Comparison of ENCODE assay signal across 8 cellular contexts in genomic region chr22:32796865-32797573, GRCh38. TPM values are rescaled to one million over a fixed set of nuclear protein-coding genes. Genes with fewer than 3 reads are reported as not detected.
A peak's percentile ranks its signal among the peaks of the same experiment; 100 is the strongest.
DNase-seq lines count a peak whose midpoint lies in the region; ATAC-seq and TF ChIP-seq lines count a peak whose summit lies in the region.

No MANE protein-coding gene starts in this region.

- POLR2A ChIA-PET in GM10248 (lab: Yijun Ruan, JAX): no interaction called here

- H3K27ac ChIP-seq in dorsolateral prefrontal cortex: peak overlapping the region in 30 of 59 donors; percentile 9 to 90 (median 60)

- H3K4me3 ChIP-seq in dorsolateral prefrontal cortex: peak overlapping the region in 8 of 59 donors; percentile 2 to 46 (median 21)

- peak; percentile 82 for TF ChIP-seq CTCF in GM10248 (IDR thresholded peaks at IDR 0.05; ENCODE audit: control extremely low read depth, extremely low read depth, low read depth, missing control alignments)
- TF ChIP-seq CTCF in dorsolateral prefrontal cortex (IDR thresholded peaks at IDR 0.05 in 54 of 56, conservative IDR thresholded peaks at IDR 0.05 in 2 of 56; ENCODE audit: low read depth in 1 of 56, partially characterized antibody in 56 of 56): peak; percentile 52 to 96 (median 87)

- peak; percentile 70 for DNase-seq in GM10248 (ENCODE audit: extremely low spot score)
- peak; percentile 0 for DNase-seq in NCI-H146 treated with DMSO at 0.1 percent for 48 hours (lab: John Stamatoyannopoulos, UW; ENCODE audit: unreplicated experiment)
- peak; percentile 43 to 47 for DNase-seq in activated CD4-positive, alpha-beta T cell treated with anti-CD3 and anti-CD28 coated beads, Interleukin-2, amount 50 U/mL, for 4 hours
- peak; percentile 19 to 83 (median 77) for DNase-seq in dorsolateral prefrontal cortex
- DNase-seq in lung microvascular endothelial cell (ENCODE audit: low read depth in 2 of 2): peak; percentile 62 to 82
- peak; percentile 7 to 26 for DNase-seq in stimulated activated CD8-positive, alpha-beta memory T cell treated with anti-CD3 and anti-CD28 coated beads, Interleukin-15, amount 100 ng/mL, for 4 hours (ENCODE audit: low read depth in 2 of 2)

- ATAC-seq in GM19455 (IDR thresholded peaks at IDR 0.05; ENCODE audit: unreplicated experiment) (no peak), GM19395 (IDR thresholded peaks at IDR 0.05; ENCODE audit: unreplicated experiment) (no peak)

- CTCF ChIA-PET in GM10248 (lab: Yijun Ruan, JAX): interaction anchor here (0.7 to 9.7 kb wide), 42 partner anchors 10 to 826 kb away, joined by 3 to 175 read pairs (median 4); no protein-coding TSS in a partner anchor

- peaks cover 0 to 4% (median 0%) of the 10 kb centered on the region in 45 donors for H3K27me3 ChIP-seq in dorsolateral prefrontal cortex

- intact Hi-C loops in dorsolateral prefrontal cortex (cut with DNase I): loop anchor here (1.0 to 5.0 kb wide), 5 partner anchors 136 to 325 kb away; partner anchors contain the start of gene FBXO7 (in 1 of the 2)

RNA-seq across cellular contexts. Expression of gene TIMP3, which starts 4.5 kb away (rescaled TPM):
- total RNA-seq in dorsolateral prefrontal cortex: 100 to 1,000 TPM in 10 of 120 experiments, 10 to 100 TPM in 110; 30.5 to 155 (median 57.5) TPM
- total RNA-seq in lung microvascular endothelial cell: 96.5 and 479 TPM in 2 replicates

Comparison
In these comparisons a context has a peak if more than half of its experiments do, and no peak if none do; other contexts are left out.
1. DNase-seq: peak in every context shown above with its lines; median percentile 77 in dorsolateral prefrontal cortex; 72 in lung microvascular endothelial cell; 70 in GM10248; 45 in activated CD4-positive, alpha-beta T cell treated with anti-CD3 and anti-CD28 coated beads, Interleukin-2, amount 50 U/mL, for 4 hours; 16 in stimulated activated CD8-positive, alpha-beta memory T cell treated with anti-CD3 and anti-CD28 coated beads, Interleukin-15, amount 100 ng/mL, for 4 hours; 0 in NCI-H146 treated with DMSO at 0.1 percent for 48 hours.